ENCODE assay signal across 8 cellular contexts in the genomic region with DNA sequence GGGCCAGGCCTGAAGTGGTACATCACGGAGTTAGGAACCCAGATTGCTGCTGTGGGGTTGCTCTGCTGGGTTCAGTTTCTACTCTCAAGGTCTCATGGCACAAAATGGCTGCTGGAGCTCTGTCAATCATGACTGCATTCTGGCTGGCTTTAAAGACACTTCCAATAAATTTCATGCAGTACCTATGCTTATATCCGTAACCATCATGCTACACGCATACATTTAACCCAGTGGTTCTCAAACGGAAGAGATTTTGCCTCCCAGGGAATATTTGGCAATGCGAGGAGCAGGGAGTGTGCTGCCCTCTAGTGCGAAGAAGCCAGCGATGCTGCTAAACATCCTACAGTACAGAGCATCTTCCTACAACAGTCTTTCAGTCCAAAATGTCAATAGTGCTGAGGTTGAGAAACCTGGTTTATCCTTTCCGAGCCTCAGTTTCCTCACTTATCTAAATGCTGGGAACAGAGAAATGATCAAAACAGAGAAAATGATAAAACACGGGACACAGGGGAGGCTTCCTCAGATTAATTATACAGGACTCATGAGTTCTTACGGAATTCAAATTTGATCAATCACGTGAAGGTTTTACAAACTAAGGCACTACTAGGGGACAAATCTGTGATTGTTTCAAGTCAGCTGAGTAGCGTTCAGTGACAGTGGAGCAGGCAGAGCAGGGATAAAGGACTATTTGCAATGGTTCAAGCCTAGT. TPM values are rescaled to one million over a fixed set of nuclear protein-coding genes. Genes with fewer than 3 reads are reported as not detected.
DNase-seq lines count a peak whose midpoint lies in the region; ATAC-seq and TF ChIP-seq lines count a peak whose summit lies in the region.

No MANE protein-coding gene starts in this region.

- no peak overlapping the region for H3K4me3 Mint-ChIP-seq in activated CD8-positive, alpha-beta T cell treated with anti-CD3 and anti-CD28 coated beads for 36 hours
- H3K4me3 Mint-ChIP-seq in CD8-positive, alpha-beta T cell, result no peak overlapping the region

- H3K27me3 Mint-ChIP-seq in activated CD8-positive, alpha-beta T cell treated with anti-CD3 and anti-CD28 coated beads for 36 hours, result peaks cover 19% of the 10 kb centered on the region
- H3K27me3 Mint-ChIP-seq in CD8-positive, alpha-beta T cell (ENCODE audit: low read depth), result peaks cover 51% of the 10 kb centered on the region

- no peak overlapping the region for H3K4me2 ChIP-seq in DND-41 (ENCODE audit: insufficient read depth, low read length)
- no peak overlapping the region for H3K4me2 ChIP-seq in Karpas-422 (ENCODE audit: low read depth, low read length, poor library complexity, severe bottlenecking)

- no peaks in the 10 kb centered on the region for H3K4me1 Mint-ChIP-seq in activated CD8-positive, alpha-beta T cell treated with anti-CD3 and anti-CD28 coated beads for 36 hours (ENCODE audit: low read depth)
- no peaks in the 10 kb centered on the region for H3K4me1 Mint-ChIP-seq in CD8-positive, alpha-beta T cell (ENCODE audit: low read depth)

- CTCF ChIA-PET in activated CD8-positive, alpha-beta T cell treated with anti-CD3 and anti-CD28 coated beads for 36 hours (lab: Charles Lee), result interaction anchor here (0.7 to 1.4 kb wide), 3 partner anchors 9 to 20 kb away, joined by 3 to 5 read pairs (median 3); no protein-coding TSS in a partner anchor
- CTCF ChIA-PET in CD8-positive, alpha-beta T cell (lab: Charles Lee), result no interaction called here

- DNase-seq in DND-41 (no peak), Karpas-422 (peak; percentile 72), left colon (peak in 1 of 2 donors; percentile 10), NCI-H1436 (lab: John Stamatoyannopoulos, UW) (no peak), tibial artery (no peak)
- DNase-seq in activated CD8-positive, alpha-beta T cell treated with anti-CD3 and anti-CD28 coated beads for 36 hours, result peak; percentile 35
- DNase-seq in CD8-positive, alpha-beta T cell, result no peak

- H3K79me2 ChIP-seq in DND-41 (ENCODE audit: insufficient read depth, low read length), result no peaks in the 10 kb centered on the region
- no peaks in the 10 kb centered on the region for H3K79me2 ChIP-seq in Karpas-422 (ENCODE audit: low read length)

- TF ChIP-seq CTCF in DND-41 (IDR thresholded peaks at IDR 0.05; ENCODE audit: borderline replicate concordance, extremely low read depth, low read length, poor library complexity, severe bottlenecking), result peak; percentile 68
- TF ChIP-seq CTCF in activated CD8-positive, alpha-beta T cell treated with anti-CD3 and anti-CD28 coated beads for 36 hours (IDR thresholded peaks at IDR 0.05), result peak; percentile 55
- peak in 1 of 2 experiments; percentile 13 for TF ChIP-seq CTCF in tibial artery (IDR thresholded peaks at IDR 0.05)
- TF ChIP-seq CTCF in CD8-positive, alpha-beta T cell (IDR thresholded peaks at IDR 0.05), result no peak

- H3K36me3 ChIP-seq in DND-41 (ENCODE audit: insufficient read depth, low read length), result no peaks in the 10 kb centered on the region
- H3K36me3 ChIP-seq in Karpas-422 (ENCODE audit: insufficient read depth, low read length), result no peaks in the 10 kb centered on the region
- H3K36me3 ChIP-seq in tibial artery, result no peaks in the 10 kb centered on the region
- no peaks in the 10 kb centered on the region for H3K36me3 ChIP-seq in CD8-positive, alpha-beta T cell (ENCODE audit: insufficient read depth, low read length)

- H3K27ac Mint-ChIP-seq in activated CD8-positive, alpha-beta T cell treated with anti-CD3 and anti-CD28 coated beads for 36 hours, result no peak overlapping the region
- H3K27ac Mint-ChIP-seq in CD8-positive, alpha-beta T cell, result no peak overlapping the region

- peaks cover 8% of the 10 kb centered on the region for H3K27me3 ChIP-seq in DND-41 (ENCODE audit: insufficient read depth, low read length, poor library complexity)
- no peaks in the 10 kb centered on the region for H3K27me3 ChIP-seq in Karpas-422 (ENCODE audit: low read length)
- peaks cover 0 to 22% of the 10 kb centered on the region in 2 donors for H3K27me3 ChIP-seq in tibial artery
- no peaks in the 10 kb centered on the region for H3K27me3 ChIP-seq in CD8-positive, alpha-beta T cell (ENCODE audit: insufficient read depth, low read length)

- no peaks in the 10 kb centered on the region for H3K4me1 ChIP-seq in DND-41 (ENCODE audit: insufficient read depth, low read length)
- H3K4me1 ChIP-seq in Karpas-422 (ENCODE audit: low read length), result peaks cover 28% of the 10 kb centered on the region
- H3K4me1 ChIP-seq in tibial artery, result no peaks in the 10 kb centered on the region
- no peaks in the 10 kb centered on the region for H3K4me1 ChIP-seq in CD8-positive, alpha-beta T cell (ENCODE audit: insufficient read depth, low read length)

- peak; percentile 47; the same call in 2 of the 3 replicates for ATAC-seq in DND-41 (ENCODE audit: insufficient read depth, low read depth)
- ATAC-seq in activated CD8-positive, alpha-beta T cell treated with anti-CD3 and anti-CD28 coated beads for 36 hours, result no peak
- ATAC-seq in left colon, result peak; percentile 67
- no peak for ATAC-seq in HG03469 (IDR thresholded peaks at IDR 0.05; ENCODE audit: unreplicated experiment)
- ATAC-seq in CD8-positive, alpha-beta T cell, result no peak

- H3K9me3 ChIP-seq in DND-41 (ENCODE audit: insufficient read depth, low read length, severe bottlenecking), result no peaks in the 10 kb centered on the region
- H3K9me3 ChIP-seq in Karpas-422 (ENCODE audit: low read length), result no peaks in the 10 kb centered on the region
- no peaks in the 10 kb centered on the region for H3K9me3 ChIP-seq in tibial artery
- H3K9me3 ChIP-seq in CD8-positive, alpha-beta T cell (ENCODE audit: low read length), result no peaks in the 10 kb centered on the region

- H3K9ac ChIP-seq in DND-41 (ENCODE audit: low read depth, low read length) (no peak overlapping the region), Karpas-422 (ENCODE audit: low read length) (no peak overlapping the region)

- intact Hi-C loops in activated CD8-positive, alpha-beta T cell treated with anti-CD3 and anti-CD28 coated beads for 36 hours (cut with micrococcal nuclease), result no loop called here
- intact Hi-C loops in left colon (cut with DNase I, micrococcal nuclease), result no loop called here
- intact Hi-C loops in tibial artery (cut with DNase I; ENCODE audit: low total_unique reads), result no loop called here
- intact Hi-C loops in CD8-positive, alpha-beta T cell (cut with DNase I, micrococcal nuclease), result no loop called here

- no peaks in the 10 kb centered on the region for H3K36me3 Mint-ChIP-seq in activated CD8-positive, alpha-beta T cell treated with anti-CD3 and anti-CD28 coated beads for 36 hours (ENCODE audit: low read depth)
- H3K36me3 Mint-ChIP-seq in CD8-positive, alpha-beta T cell, result no peaks in the 10 kb centered on the region

- H2AFZ ChIP-seq in DND-41 (ENCODE audit: low read depth, low read length) (no peak overlapping the region), Karpas-422 (ENCODE audit: low read length) (no peak overlapping the region)

- H3K27ac ChIP-seq in DND-41 (ENCODE audit: low read length), result no peak overlapping the region
- no peak overlapping the region for H3K27ac ChIP-seq in Karpas-422 (ENCODE audit: low read length)
- no peak overlapping the region for H3K27ac ChIP-seq in tibial artery
- H3K27ac ChIP-seq in CD8-positive, alpha-beta T cell (ENCODE audit: low read depth, low read length), result no peak overlapping the region

- POLR2A ChIA-PET in activated CD8-positive, alpha-beta T cell treated with anti-CD3 and anti-CD28 coated beads for 36 hours (lab: Charles Lee), result no interaction called here
- POLR2A ChIA-PET in CD8-positive, alpha-beta T cell (lab: Charles Lee), result no interaction called here

- H3K4me3 ChIP-seq in DND-41 (ENCODE audit: low read depth in 1 of 2, low read length in 2 of 2), result no peak overlapping the region
- no peak overlapping the region for H3K4me3 ChIP-seq in Karpas-422 (ENCODE audit: low read length)
- H3K4me3 ChIP-seq in tibial artery, result no peak overlapping the region
- H3K4me3 ChIP-seq in CD8-positive, alpha-beta T cell (ENCODE audit: low read depth, low read length), result no peak overlapping the region

- no peaks in the 10 kb centered on the region for H4K20me1 ChIP-seq in DND-41 (ENCODE audit: insufficient read depth, low read length)
- H4K20me1 ChIP-seq in Karpas-422 (ENCODE audit: insufficient read depth, low read depth, low read length), result no peaks in the 10 kb centered on the region

- H3K9me3 Mint-ChIP-seq in activated CD8-positive, alpha-beta T cell treated with anti-CD3 and anti-CD28 coated beads for 36 hours, result no peaks in the 10 kb centered on the region
- H3K9me3 Mint-ChIP-seq in CD8-positive, alpha-beta T cell, result no peaks in the 10 kb centered on the region

- no peaks in the 10 kb centered on the region for H3K9me2 ChIP-seq in Karpas-422 (replicated peaks; ENCODE audit: insufficient read depth, low read length)

RNA-seq across cellular contexts. Expression of gene SLC2A10, which starts 9.6 kb away (rescaled TPM):
- not detected in 2 replicates for total RNA-seq in Karpas-422 (2014; rRNA removed; shearing (Covaris generic); ENCODE audit: low replicate concordance)
- total RNA-seq in activated CD8-positive, alpha-beta T cell treated with anti-CD3 and anti-CD28 coated beads for 36 hours, result not detected
- 10 to 100 TPM; 29.1 to 29.6 TPM for total RNA-seq in left colon
- total RNA-seq in CD8-positive, alpha-beta T cell, result not detected

RNA-seq across cellular contexts. Expression of gene TP53RK, which starts 10.6 kb away (rescaled TPM):
- 22.9 and 24.9 TPM in 2 replicates for total RNA-seq in Karpas-422 (2014; rRNA removed; shearing (Covaris generic); ENCODE audit: low replicate concordance)
- 10 to 100 TPM; 12.2 to 13.6 TPM for total RNA-seq in activated CD8-positive, alpha-beta T cell treated with anti-CD3 and anti-CD28 coated beads for 36 hours
- total RNA-seq in left colon, result 1 to 10 TPM; 7.9 to 9.5 TPM
- 1 to 10 TPM; 5.4 TPM for total RNA-seq in CD8-positive, alpha-beta T cell

RNA-seq across cellular contexts. Expression of gene SLC13A3, which starts 48.5 kb away (rescaled TPM):
- total RNA-seq in Karpas-422 (2014; rRNA removed; shearing (Covaris generic); ENCODE audit: low replicate concordance), result not detected in 2 replicates
- total RNA-seq in activated CD8-positive, alpha-beta T cell treated with anti-CD3 and anti-CD28 coated beads for 36 hours, result not detected
- total RNA-seq in left colon, result under 1 TPM; 0.39 to 0.92 TPM
- total RNA-seq in CD8-positive, alpha-beta T cell, result under 1 TPM in 1 of 2 experiments, not detected in 1; 0.14 TPM

Comparison
In these comparisons a context has a peak if more than half of its experiments do, and no peak if none do; other contexts are left out.
1. ATAC-seq: peak in DND-41 (single experiment) and left colon (single experiment); none in activated CD8-positive, alpha-beta T cell treated with anti-CD3 and anti-CD28 coated beads for 36 hours (single experiment), HG03469 (single experiment) and CD8-positive, alpha-beta T cell (single experiment).
2. DNase-seq: peak in Karpas-422 (single experiment) and activated CD8-positive, alpha-beta T cell treated with anti-CD3 and anti-CD28 coated beads for 36 hours (single experiment); none in DND-41 (single experiment), NCI-H1436 (single experiment), tibial artery (0 of 2) and CD8-positive, alpha-beta T cell (0 of 7).
3. RNA of gene SLC2A10, which starts 9.6 kb away (total RNA-seq): 29.1 to 29.6 TPM in left colon; not detected in activated CD8-positive, alpha-beta T cell treated with anti-CD3 and anti-CD28 coated beads for 36 hours, not detected in Karpas-422 and not detected in CD8-positive, alpha-beta T cell; every median in the first group is over 10 times any median in the second.